Comparison of ENCODE assay signal across 1 cellular context in genomic region chr9:78291240-78291915, GRCh38.
TF ChIP-seq lines count a peak whose summit lies in the region.

No MANE protein-coding gene starts in this region.

TF ChIP-seq in GM23338, 12 proteins besides CTCF, POLR2A, EP300 and RAD21:
- TF ChIP-seq ZNF331 (CRISPR knock-in tag; IDR thresholded peaks at IDR 0.05; ENCODE audit: low read depth) (no peak), EZH2phosphoT487 (IDR thresholded peaks at IDR 0.05; ENCODE audit: unreplicated experiment) (no peak), JUNB (IDR thresholded peaks at IDR 0.05; ENCODE audit: unreplicated experiment) (no peak), ETS1 (IDR thresholded peaks at IDR 0.05) (no peak), EZH2 (IDR thresholded peaks at IDR 0.05; ENCODE audit: low read depth, unreplicated experiment) (no peak), REST (IDR thresholded peaks at IDR 0.05; ENCODE audit: unreplicated experiment) (no peak), ZNF462 (CRISPR knock-in tag; IDR thresholded peaks at IDR 0.05) (no peak), POLR2AphosphoS5 (IDR thresholded peaks at IDR 0.05; ENCODE audit: low read depth) (no peak), CREB1 (CRISPR knock-in tag; IDR thresholded peaks at IDR 0.05; ENCODE audit: low read depth) (no peak)
